Comparison of ENCODE assay signal across 14 cellular contexts in genomic region chr20:56200456-56200855, GRCh38. TPM values are rescaled to one million over a fixed set of nuclear protein-coding genes. Genes with fewer than 3 reads are reported as not detected.
DNase-seq lines count a peak whose midpoint lies in the region; ATAC-seq, FAIRE-seq and TF ChIP-seq lines count a peak whose summit lies in the region.
"Had no signal": no experiment of that assay in that cellular context is flagged by ENCODE, and none has a peak within 500 bp of the region (broad histone marks: within the 10 kb centered on the region; RNA-seq: fewer than 3 reads in every experiment).

No MANE protein-coding gene starts in this region.

- H3K9me2 ChIP-seq in DOHH2 (replicated peaks; ENCODE audit: control insufficient read depth, low read length), result no peaks in the 10 kb centered on the region

- H2BK120ac ChIP-seq in neuronal stem cell (ENCODE audit: low read depth, low read length), result no peak overlapping the region

- TF ChIP-seq CTCF in DOHH2 (IDR thresholded peaks at IDR 0.05; ENCODE audit: low read depth, low read length, poor library complexity, severe bottlenecking) (peak; percentile 75), HFFc6 (IDR thresholded peaks at IDR 0.05) (peak; percentile 63), keratinocyte (optimal IDR thresholded peaks at IDR 0.05 in 1 of 3, IDR thresholded peaks at IDR 0.05 in 1 of 3, conservative IDR thresholded peaks at IDR 0.05 in 1 of 3; ENCODE audit: extremely low read depth in 1 of 3, insufficient read depth in 2 of 3, low read length in 3 of 3) (peak; percentile 17 to 55 (median 43))

- DNase-seq in HFFc6 (no peak), SK-N-DZ (ENCODE audit: low spot score) (peak; percentile 15), keratinocyte (ENCODE audit: low read depth, low spot score) (no peak), neuronal stem cell (ENCODE audit: low spot score) (no peak), NCI-H2081 treated with DMSO at 0.1 percent for 48 hours (lab: John Stamatoyannopoulos, UW) (no peak)
- DNase-seq: activated T-cell treated with anti-CD3 and anti-CD28 coated beads, Interleukin-2, amount 50 U/mL, for 1 hour; NCI-H510A treated with DMSO at 0.1 percent for 48 hours; upper lobe of right lung had no signal

- no peaks in the 10 kb centered on the region for H3K36me3 Mint-ChIP-seq in HFFc6 (ENCODE audit: low read depth)

- no peaks in the 10 kb centered on the region for H3K27me3 Mint-ChIP-seq in HFFc6 (ENCODE audit: insufficient read depth)
- H3K27me3 Mint-ChIP-seq: central memory CD8-positive, alpha-beta T cell; IgD-negative memory B cell had no signal

- no peak overlapping the region for H3K9ac ChIP-seq in keratinocyte (ENCODE audit: control insufficient read depth, extremely low read depth, insufficient read depth, low read length)
- H3K9ac ChIP-seq in neuronal stem cell (ENCODE audit: low read depth, low read length, poor library complexity), result no peak overlapping the region

- peaks cover 32% of the 10 kb centered on the region for H3K9me3 Mint-ChIP-seq in HFFc6

- H4K8ac ChIP-seq in neuronal stem cell (ENCODE audit: low read depth, low read length), result no peak overlapping the region

- H3K27ac ChIP-seq in DOHH2 (ENCODE audit: low read depth, low read length) (no peak overlapping the region), keratinocyte (ENCODE audit: control insufficient read depth, insufficient read depth, low read length) (no peak overlapping the region), neuronal stem cell (replicated peaks; ENCODE audit: low read length) (no peak overlapping the region)
- H3K27ac ChIP-seq: upper lobe of right lung had no signal

- no peak overlapping the region for H2BK12ac ChIP-seq in neuronal stem cell (ENCODE audit: low read length)

- H3K4ac ChIP-seq in neuronal stem cell (ENCODE audit: low read length), result no peak overlapping the region

- H4K20me1 ChIP-seq in DOHH2 (ENCODE audit: control insufficient read depth, insufficient read depth, low read depth, low read length), result no peaks in the 10 kb centered on the region
- H4K20me1 ChIP-seq in keratinocyte (ENCODE audit: control insufficient read depth, extremely low read depth, insufficient read depth, low read length), result no peaks in the 10 kb centered on the region

- no peak overlapping the region for H2BK15ac ChIP-seq in neuronal stem cell (ENCODE audit: low read length)

- H3K14ac ChIP-seq in neuronal stem cell (ENCODE audit: low read length), result no peak overlapping the region

- no peak overlapping the region for H3K23ac ChIP-seq in neuronal stem cell (ENCODE audit: low read depth, low read length, poor library complexity)

- no peak overlapping the region for H3K18ac ChIP-seq in neuronal stem cell (ENCODE audit: low read length)

- no peaks in the 10 kb centered on the region for H3K4me1 Mint-ChIP-seq in HFFc6 (ENCODE audit: low read depth)
- H3K4me1 Mint-ChIP-seq: central memory CD8-positive, alpha-beta T cell; IgD-negative memory B cell had no signal

- H3K4me3 Mint-ChIP-seq in HFFc6, result no peak overlapping the region
- H3K4me3 Mint-ChIP-seq: central memory CD8-positive, alpha-beta T cell; IgD-negative memory B cell; T-helper 1 cell treated with Interleukin-12 subunit alpha and Interleukin-12 subunit beta and Interleukin-4 antibody, amounts not matched to agents 30 μg/mL and 1 μg/mL, for 36 hours had no signal

- H3K4me3 ChIP-seq in DOHH2 (ENCODE audit: low read length) (no peak overlapping the region), keratinocyte (ENCODE audit: control insufficient read depth in 2 of 3, extremely low read depth in 1 of 3, insufficient read depth in 2 of 3, low read depth in 1 of 3, low read length in 3 of 3) (no peak overlapping the region), neuronal stem cell (ENCODE audit: low read length in 2 of 2) (no peak overlapping the region)
- H3K4me3 ChIP-seq: upper lobe of right lung had no signal

- H3K4me1 ChIP-seq in DOHH2 (ENCODE audit: control insufficient read depth, low read length) (no peaks in the 10 kb centered on the region), keratinocyte (ENCODE audit: control insufficient read depth, extremely low read depth, insufficient read depth, low read length) (no peaks in the 10 kb centered on the region), neuronal stem cell (ENCODE audit: control insufficient read depth in 2 of 2, insufficient read depth in 1 of 2, low read depth in 1 of 2, low read length in 2 of 2) (no peaks in the 10 kb centered on the region)
- H3K4me1 ChIP-seq: upper lobe of right lung had no signal

- no peaks in the 10 kb centered on the region for H3K9me1 ChIP-seq in keratinocyte (ENCODE audit: control insufficient read depth, extremely low read depth, insufficient read depth, low read length)

- dilution Hi-C loops in keratinocyte (cut with MboI; ENCODE audit: extremely low pct_ligation_motif_present, low sequenced_read_pairs), result no loop called here

- H3K27ac Mint-ChIP-seq in HFFc6, result no peak overlapping the region
- H3K27ac Mint-ChIP-seq: IgD-negative memory B cell; T-helper 1 cell treated with Interleukin-12 subunit alpha and Interleukin-12 subunit beta and Interleukin-4 antibody, amounts not matched to agents 30 μg/mL and 1 μg/mL, for 36 hours had no signal

- no peaks in the 10 kb centered on the region for H3K27me3 ChIP-seq in DOHH2 (ENCODE audit: control insufficient read depth, low read length)
- H3K27me3 ChIP-seq in keratinocyte (ENCODE audit: control insufficient read depth, extremely low read depth, insufficient read depth, low read length), result no peaks in the 10 kb centered on the region
- H3K27me3 ChIP-seq in neuronal stem cell (ENCODE audit: control insufficient read depth in 3 of 3, insufficient read depth in 3 of 3, low read depth in 1 of 3, low read length in 3 of 3), result no peaks in the 10 kb centered on the region

- H3K4me2 ChIP-seq in DOHH2 (ENCODE audit: low read length), result no peak overlapping the region
- H3K4me2 ChIP-seq in keratinocyte (ENCODE audit: control insufficient read depth, extremely low read depth, insufficient read depth, low read depth, low read length), result no peak overlapping the region
- no peak overlapping the region for H3K4me2 ChIP-seq in neuronal stem cell (ENCODE audit: insufficient read depth, low read length, poor library complexity, severe bottlenecking)

- H2AFZ ChIP-seq in keratinocyte (ENCODE audit: control insufficient read depth, low read length) (no peak overlapping the region), neuronal stem cell (ENCODE audit: low read length) (no peak overlapping the region)

- H3K9me3 ChIP-seq in DOHH2 (ENCODE audit: control insufficient read depth, insufficient read depth, low read length) (peaks cover 26% of the 10 kb centered on the region), keratinocyte (ENCODE audit: control insufficient read depth, low read depth, low read length) (peaks cover 5% of the 10 kb centered on the region), neuronal stem cell (replicated peaks in 1 of 2; ENCODE audit: control insufficient read depth in 2 of 2, insufficient read depth in 1 of 2, low read depth in 1 of 2, low read length in 2 of 2) (peaks cover 4 to 11% of the 10 kb centered on the region in 2 donors)

- H3K36me3 ChIP-seq in DOHH2 (ENCODE audit: control insufficient read depth, low read length) (no peaks in the 10 kb centered on the region), keratinocyte (ENCODE audit: control insufficient read depth in 2 of 2, extremely low read depth in 1 of 2, insufficient read depth in 2 of 2, low read length in 2 of 2) (no peaks in the 10 kb centered on the region), neuronal stem cell (replicated peaks in 1 of 2; ENCODE audit: control insufficient read depth in 2 of 2, insufficient read depth in 2 of 2, low read length in 2 of 2) (no peaks in the 10 kb centered on the region)
- H3K36me3 ChIP-seq: upper lobe of right lung had no signal

- H2BK5ac ChIP-seq in neuronal stem cell (ENCODE audit: low read length), result no peak overlapping the region

- no peak for ATAC-seq in GM19467 (IDR thresholded peaks at IDR 0.05; ENCODE audit: unreplicated experiment)
- ATAC-seq: upper lobe of right lung had no signal

- no peak overlapping the region for H2AK5ac ChIP-seq in neuronal stem cell (ENCODE audit: low read depth, low read length)

- no peaks in the 10 kb centered on the region for H3K79me1 ChIP-seq in neuronal stem cell (ENCODE audit: low read depth, low read length)

- FAIRE-seq in keratinocyte (lab: Jason Lieb, UNC), result no peak
- FAIRE-seq: G401.6 had no signal

- no CpG with 5 or more reads among the region's 3 CpGs for WGBS in neuronal stem cell (ENCODE audit: extremely low coverage in 2 of 2, insufficient read length in 2 of 2, insufficient replicate concordance in 1 of 2), 2 donors

- no peak overlapping the region for H4K91ac ChIP-seq in neuronal stem cell (ENCODE audit: low read depth, low read length, poor library complexity)

- no peaks in the 10 kb centered on the region for H3K79me2 ChIP-seq in DOHH2 (ENCODE audit: control insufficient read depth, low read length)
- no peaks in the 10 kb centered on the region for H3K79me2 ChIP-seq in keratinocyte (ENCODE audit: control insufficient read depth, insufficient read depth, low read length)

- H3F3A ChIP-seq in DOHH2 (ENCODE audit: control insufficient read depth, insufficient read depth), result no peaks in the 10 kb centered on the region

RNA-seq across cellular contexts. Expression of gene MC3R, which starts 48.1 kb away (rescaled TPM):
- not detected for total RNA-seq in HFFc6 (2021; fragmentation: NEBNext Ultra II Directional; extraction: Animal tissue kit (Norgen Biotek cat#: 25700))
- polyA plus RNA-seq in SK-N-DZ (2014; cell fraction: cytosol; rRNA removed), result not detected in 2 replicates
- polyA plus RNA-seq in SK-N-DZ (2014; cell fraction: nucleus; rRNA removed), result not detected in 2 replicates
- polyA plus RNA-seq in keratinocyte, result not detected in 3 replicates
- not detected for polyA plus RNA-seq in keratinocyte (2011; ENCODE audit: low read depth)
- not detected in 2 replicates for polyA plus RNA-seq in keratinocyte (2011; cell fraction: cytosol; rRNA removed)
- polyA plus RNA-seq in keratinocyte (2011; cell fraction: nucleus; rRNA removed), result not detected in 2 replicates
- polyA plus RNA-seq in keratinocyte (2012; ENCODE audit: low replicate concordance), result not detected in 2 replicates
- polyA minus RNA-seq in keratinocyte, result not detected in 3 replicates
- polyA minus RNA-seq in keratinocyte (2011; cell fraction: cytosol; rRNA and poly(A)+ RNA removed), result not detected
- polyA minus RNA-seq in keratinocyte (2011; cell fraction: nucleus; rRNA and poly(A)+ RNA removed), result not detected in 2 replicates
- not detected for polyA plus RNA-seq in neuronal stem cell (2013, experiment 1 of 2)
- not detected for polyA plus RNA-seq in neuronal stem cell (2013, experiment 2 of 2)
- total RNA-seq: upper lobe of right lung had no signal
- polyA plus RNA-seq: IgD-negative memory B cell had no signal
